Comparison of ENCODE assay signal across 17 cellular contexts in the genomic region with DNA sequence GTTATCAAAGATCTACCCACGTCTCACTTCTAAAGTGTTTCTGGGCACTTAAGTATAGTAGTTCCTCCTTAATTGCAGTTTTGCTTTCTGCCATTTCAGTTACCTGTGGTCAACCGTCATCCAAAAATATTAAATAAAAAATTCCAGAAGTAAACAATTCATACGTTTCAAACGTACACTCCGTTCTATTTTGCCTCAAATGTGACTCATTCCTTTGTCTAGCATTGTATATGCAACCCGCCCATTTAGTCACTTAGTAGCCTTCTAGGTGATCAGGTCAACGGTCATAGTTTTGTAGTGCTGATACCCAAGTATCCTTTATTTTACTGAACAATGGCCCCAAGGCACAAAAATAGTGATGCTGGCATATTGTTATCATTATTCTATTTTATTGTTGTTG. TPM values are rescaled to one million over a fixed set of nuclear protein-coding genes. Genes with fewer than 3 reads are reported as not detected.
"Had no signal": no experiment of that assay in that cellular context is flagged by ENCODE, and none has a peak within 500 bp of the region (broad histone marks: within the 10 kb centered on the region; RNA-seq: fewer than 3 reads in every experiment).

No MANE protein-coding gene starts in this region.

- H3K4me3 ChIP-seq: esophagus muscularis mucosa, heart left ventricle, lung, ovary, transverse colon had no signal

- H3K36me3 ChIP-seq: esophagus muscularis mucosa, ovary, transverse colon had no signal

- H3K27me3 ChIP-seq: esophagus muscularis mucosa, heart left ventricle, ovary, transverse colon had no signal

- H3K27ac ChIP-seq: esophagus muscularis mucosa, heart left ventricle, ovary, transverse colon had no signal

- DNase-seq: activated naive CD4-positive, alpha-beta T cell; activated naive CD8-positive, alpha-beta T cell treated with anti-CD3 and anti-CD28 coated beads, Interleukin-2, amount 10 ng/mL, durations not matched to agents 7 days and 5 days; activated T-cell treated with anti-CD3 and anti-CD28 coated beads for 4 hours; anterior cingulate cortex; endodermal cell; foreskin fibroblast; heart left ventricle; left colon; ovary; stimulated activated naive CD8-positive, alpha-beta T cell treated with anti-CD3 and anti-CD28 coated beads, Interleukin-15, Interleukin-2, amounts not matched to agents 100 U/mL and 50 U/mL, for 24 hours; T-cell; T1000; transverse colon had no signal

- H3K4me1 ChIP-seq: esophagus muscularis mucosa, heart left ventricle, transverse colon had no signal

- ATAC-seq: activated CD4-positive, CD25-positive, alpha-beta regulatory T cell treated with anti-CD3 and anti-CD28 coated beads, Interleukin-2, amount 50 U/mL, for 24 hours; heart left ventricle; left colon; sciatic nerve; stimulated activated naive CD8-positive, alpha-beta T cell treated with anti-CD3 and anti-CD28 coated beads, Interleukin-15, Interleukin-2, amounts not matched to agents 100 U/mL and 50 U/mL, for 24 hours; T-cell had no signal

- H3K9me3 ChIP-seq: esophagus muscularis mucosa, ovary, transverse colon had no signal

RNA-seq across cellular contexts. Expression of a gene that starts 33.8 kb away (rescaled TPM):
- total RNA-seq: activated naive CD8-positive, alpha-beta T cell treated with anti-CD3 and anti-CD28 coated beads, Interleukin-2, amount 10 ng/mL, durations not matched to agents 7 days and 5 days had no signal
